In genomic region chr1:159900086-159900680, GRCh38 we compare ENCODE assay signal across 8 cellular contexts. TPM values are rescaled to one million over a fixed set of nuclear protein-coding genes. Genes with fewer than 3 reads are reported as not detected.
DNase-seq lines count a peak whose midpoint lies in the region; ATAC-seq and TF ChIP-seq lines count a peak whose summit lies in the region.

Gene CFAP45, minus strand, starts transcription at chr1:159900165. Its CDS starts 67 bp downstream, at chr1:159900098.

- CTCF ChIA-PET in A673 (lab: Charles Lee): interaction anchor here (0.6 kb wide), 1 partner anchor 15 kb away, joined by 5 read pairs; no protein-coding TSS in a partner anchor
- CTCF ChIA-PET in PC-3 (lab: Charles Lee): interaction anchor here (0.6 to 1.3 kb wide), 2 partner anchors 20 to 108 kb away, joined by 3 to 5 read pairs; no protein-coding TSS in a partner anchor
- CTCF ChIA-PET in CD8-positive, alpha-beta T cell (lab: Charles Lee): interaction anchor here (0.7 to 4.3 kb wide), 3 partner anchors 7 to 755 kb away, joined by 3 to 16 read pairs (median 5); no protein-coding TSS in a partner anchor

- H3K9me3 Mint-ChIP-seq in HFFc6: peaks cover 6% of the 10 kb centered on the region
- peaks cover 3% of the 10 kb centered on the region for H3K9me3 Mint-ChIP-seq in CD8-positive, alpha-beta T cell

- no peak for TF ChIP-seq CTCF in A673 (conservative IDR thresholded peaks at IDR 0.05; ENCODE audit: low read depth, low read length)
- no peak for TF ChIP-seq CTCF in HFFc6 (IDR thresholded peaks at IDR 0.05)
- TF ChIP-seq CTCF in PC-3 (conservative IDR thresholded peaks at IDR 0.05; ENCODE audit: low read depth, low read length): no peak
- TF ChIP-seq CTCF in fibroblast of villous mesenchyme (IDR thresholded peaks at IDR 0.05; ENCODE audit: insufficient read depth, low read depth, low read length): no peak
- no peak for TF ChIP-seq CTCF in ovary (IDR thresholded peaks at IDR 0.05)
- no peak for TF ChIP-seq CTCF in CD8-positive, alpha-beta T cell (IDR thresholded peaks at IDR 0.05)

- no peaks in the 10 kb centered on the region for H3K79me2 ChIP-seq in PC-3 (ENCODE audit: low read length)

- H3K27me3 Mint-ChIP-seq in HFFc6 (ENCODE audit: insufficient read depth): no peaks in the 10 kb centered on the region
- H3K27me3 Mint-ChIP-seq in CD8-positive, alpha-beta T cell (ENCODE audit: low read depth): no peaks in the 10 kb centered on the region

- H3K9me3 ChIP-seq in A673 (ENCODE audit: low read depth, low read length, poor library complexity, severe bottlenecking) (peaks cover 5% of the 10 kb centered on the region), PC-3 (ENCODE audit: low read length) (no peaks in the 10 kb centered on the region), ovary (no peaks in the 10 kb centered on the region)
- H3K9me3 ChIP-seq in CD8-positive, alpha-beta T cell (ENCODE audit: low read length): no peaks in the 10 kb centered on the region

- BruUV-seq in A673 (replicated peaks; lab: Mats Ljungman, UMichigan) (no TSS peak), PC-3 (replicated peaks; lab: Mats Ljungman, UMichigan) (TSS peak; percentile 90)

- ATAC-seq in PC-3: peak; percentile 83
- no peak for ATAC-seq in CD8-positive, alpha-beta T cell
- no peak for ATAC-seq in GM18511 (IDR thresholded peaks at IDR 0.05; ENCODE audit: unreplicated experiment)

- no peaks in the 10 kb centered on the region for H3K9me2 ChIP-seq in PC-3 (replicated peaks; ENCODE audit: low read length)

- H3K27ac ChIP-seq in A673 (ENCODE audit: low read depth, low read length, poor library complexity, severe bottlenecking) (no peak within 1 kb of the TSS), PC-3 (ENCODE audit: low read length) (peak within 1 kb of the TSS; percentile 91), ovary (no peak within 1 kb of the TSS)
- H3K27ac ChIP-seq in CD8-positive, alpha-beta T cell (ENCODE audit: low read depth, low read length): no peak within 1 kb of the TSS

- H3K4me1 ChIP-seq in A673 (ENCODE audit: insufficient read depth, low read length, poor library complexity, severe bottlenecking) (peaks cover 11% of the 10 kb centered on the region), PC-3 (ENCODE audit: insufficient read depth, low read length) (peaks cover 20% of the 10 kb centered on the region), ovary (ENCODE audit: insufficient read depth) (peaks cover 4% of the 10 kb centered on the region)
- no peaks in the 10 kb centered on the region for H3K4me1 ChIP-seq in CD8-positive, alpha-beta T cell (ENCODE audit: insufficient read depth, low read length)

- DNase-seq in A673 (ENCODE audit: low spot score): peak; percentile 83
- no peak for DNase-seq in HFFc6
- DNase-seq in PC-3: peak; percentile 97
- DNase-seq in fibroblast of villous mesenchyme (ENCODE audit: low read depth): peak; percentile 69
- DNase-seq in ovary: peak; percentile 31 to 73 (median 71)
- DNase-seq in CD8-positive, alpha-beta T cell: no peak
- no peak for DNase-seq in activated effector memory CD4-positive, alpha-beta T cell treated with anti-CD3 and anti-CD28 coated beads, Interleukin-2, amount 50 U/mL, for 16 hours

- WGBS in ovary, 3 donors: 16 to 20% (median 18%) methylated on average over 30 of the region's 30 CpGs

- H4K20me1 ChIP-seq in PC-3 (ENCODE audit: low read length): no peaks in the 10 kb centered on the region

- POLR2A ChIA-PET in A673 (lab: Charles Lee; ENCODE audit: low non-redundant PET): no interaction called here
- POLR2A ChIA-PET in PC-3 (lab: Charles Lee; ENCODE audit: unreplicated experiment): interaction anchor here (0.5 to 0.7 kb wide), 3 partner anchors 9 to 50 kb away, joined by 3 to 9 read pairs (median 4); no protein-coding TSS in a partner anchor
- POLR2A ChIA-PET in CD8-positive, alpha-beta T cell (lab: Charles Lee): no interaction called here

- H3K4me3 Mint-ChIP-seq in HFFc6: no peak within 1 kb of the TSS
- no peak within 1 kb of the TSS for H3K4me3 Mint-ChIP-seq in CD8-positive, alpha-beta T cell

- peak within 1 kb of the TSS; percentile 81 for H3K4me2 ChIP-seq in PC-3 (ENCODE audit: low read length)

- H3F3A ChIP-seq in PC-3 (ENCODE audit: low read length, unreplicated experiment): no peaks in the 10 kb centered on the region

- H3K4me1 Mint-ChIP-seq in HFFc6 (ENCODE audit: low read depth): peaks cover 22% of the 10 kb centered on the region
- H3K4me1 Mint-ChIP-seq in CD8-positive, alpha-beta T cell (ENCODE audit: low read depth): no peaks in the 10 kb centered on the region

- H3K36me3 ChIP-seq in A673 (ENCODE audit: insufficient read depth, low read length, poor library complexity, severe bottlenecking) (no peaks in the 10 kb centered on the region), PC-3 (ENCODE audit: low read depth, low read length) (no peaks in the 10 kb centered on the region), ovary (no peaks in the 10 kb centered on the region)
- H3K36me3 ChIP-seq in CD8-positive, alpha-beta T cell (ENCODE audit: insufficient read depth, low read length): no peaks in the 10 kb centered on the region

- no peak within 1 kb of the TSS for H3K4me3 ChIP-seq in A673 (ENCODE audit: low read depth, low read length, poor library complexity, severe bottlenecking)
- peak within 1 kb of the TSS; percentile 56 for H3K4me3 ChIP-seq in PC-3 (ENCODE audit: low read length)
- H3K4me3 ChIP-seq in fibroblast of villous mesenchyme (ENCODE audit: low read depth, low read length): no peak within 1 kb of the TSS
- no peak within 1 kb of the TSS for H3K4me3 ChIP-seq in ovary
- no peak within 1 kb of the TSS for H3K4me3 ChIP-seq in CD8-positive, alpha-beta T cell (ENCODE audit: low read depth, low read length)

- peak within 1 kb of the TSS; percentile 61 for H2AFZ ChIP-seq in PC-3 (ENCODE audit: low read length)

- peaks cover 8% of the 10 kb centered on the region for H3K36me3 Mint-ChIP-seq in HFFc6 (ENCODE audit: low read depth)
- no peaks in the 10 kb centered on the region for H3K36me3 Mint-ChIP-seq in CD8-positive, alpha-beta T cell

- no peaks in the 10 kb centered on the region for H3K27me3 ChIP-seq in A673 (replicated peaks; ENCODE audit: insufficient read depth, low read depth, low read length, poor library complexity)
- no peaks in the 10 kb centered on the region for H3K27me3 ChIP-seq in PC-3 (ENCODE audit: low read length)
- H3K27me3 ChIP-seq in ovary: no peaks in the 10 kb centered on the region
- H3K27me3 ChIP-seq in CD8-positive, alpha-beta T cell (ENCODE audit: insufficient read depth, low read length): no peaks in the 10 kb centered on the region

- intact Hi-C loops in A673 (cut with micrococcal nuclease; ENCODE audit: unreplicated experiment): no loop called here
- intact Hi-C loops in PC-3 (cut with micrococcal nuclease): no loop called here
- intact Hi-C loops in ovary (cut with DNase I): no loop called here
- intact Hi-C loops in CD8-positive, alpha-beta T cell (cut with DNase I, micrococcal nuclease): no loop called here

- H3K9ac ChIP-seq in PC-3 (ENCODE audit: low read length): peak within 1 kb of the TSS; percentile 63

- peak within 1 kb of the TSS; percentile 77 for H3K27ac Mint-ChIP-seq in HFFc6
- no peak within 1 kb of the TSS for H3K27ac Mint-ChIP-seq in CD8-positive, alpha-beta T cell

- TF ChIP-seq EP300 in ovary (IDR thresholded peaks at IDR 0.05): no peak

- no peak for TF ChIP-seq POLR2A in ovary (IDR thresholded peaks at IDR 0.05)

RNA-seq across cellular contexts. Expression of gene CFAP45, which starts in this region (rescaled TPM):
- total RNA-seq in A673 (2021) (1.5 and 3.6 TPM in 2 replicates), PC-3 (2014; rRNA removed) (1.6 and 4.8 TPM in 2 replicates), fibroblast of villous mesenchyme (0.32 and 0.43 TPM in 2 replicates), ovary (10 to 100 TPM in 1 of 7 donors, 1 to 10 TPM in 6; 1.1 to 16.7 (median 1.5) TPM)
- 1 to 10 TPM in 4 of 6 experiments, under 1 TPM in 2; 0.94 to 2.5 (median 1.2) TPM for total RNA-seq in HFFc6 (2021; fragmentation: NEBNext Ultra II Directional; extraction: Animal tissue kit (Norgen Biotek cat#: 25700))
- under 1 TPM; 0.30 to 0.50 TPM for polyA plus RNA-seq in ovary
- 1 to 10 TPM; 4.9 to 7.1 TPM for total RNA-seq in CD8-positive, alpha-beta T cell

Comparison
In these comparisons a context has a peak if more than half of its experiments do, and no peak if none do; other contexts are left out.
1. Peak in DNase-seq in fibroblast of villous mesenchyme; RNA of the gene not detected or under 1 TPM.
2. DNase-seq: peak in A673 (single experiment), PC-3 (single experiment) and ovary (5 of 5); none in HFFc6 (single experiment), CD8-positive, alpha-beta T cell (0 of 7) and activated effector memory CD4-positive, alpha-beta T cell treated with anti-CD3 and anti-CD28 coated beads, Interleukin-2, amount 50 U/mL, for 16 hours (single experiment).